Comparison of ENCODE assay signal across 8 cellular contexts in the genomic region with DNA sequence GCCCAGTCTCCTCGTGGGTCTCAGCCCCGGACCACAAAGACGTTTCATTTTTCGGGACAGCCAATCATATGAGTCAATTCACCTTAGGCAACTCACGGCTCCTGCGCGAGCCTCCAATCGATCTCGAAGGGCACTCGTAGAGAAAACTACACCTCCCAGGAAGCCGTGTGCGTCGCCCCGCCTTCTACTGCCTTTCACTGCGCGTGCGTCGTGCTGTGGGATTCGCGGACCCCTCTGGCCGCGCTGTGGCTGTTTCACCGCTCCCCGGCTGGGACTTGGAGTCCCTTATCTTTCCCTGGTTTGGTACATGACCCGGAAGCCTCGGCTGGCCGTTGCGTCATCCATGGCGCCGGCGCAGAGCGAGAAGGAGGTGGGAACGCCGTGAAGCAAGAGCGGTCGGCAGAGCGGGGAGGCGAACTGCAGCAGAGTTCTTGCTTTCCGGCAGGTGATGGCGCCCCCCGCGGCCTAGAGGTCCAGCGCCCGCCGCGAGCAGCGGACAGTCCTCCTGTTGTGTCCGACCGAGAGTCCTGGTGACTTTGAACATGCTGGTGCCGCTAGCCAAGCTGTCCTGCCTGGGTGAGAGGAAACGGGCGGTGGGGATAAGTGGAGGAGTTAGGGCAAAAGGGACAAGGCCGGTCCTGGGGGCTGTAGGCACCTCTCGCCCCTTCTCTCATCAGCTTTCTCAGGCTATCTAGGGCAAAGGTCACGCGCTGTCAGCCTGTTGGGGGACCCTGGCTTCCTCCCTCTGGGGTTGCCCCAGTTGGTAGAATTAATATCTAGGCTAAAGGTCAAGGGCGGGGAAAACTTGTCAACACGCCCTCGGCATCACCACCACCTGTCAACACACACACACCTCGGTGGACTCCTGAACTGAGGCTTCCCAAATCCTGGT. TPM values are rescaled to one million over a fixed set of nuclear protein-coding genes. Genes with fewer than 3 reads are reported as not detected.
DNase-seq lines count a peak whose midpoint lies in the region; TF ChIP-seq lines count a peak whose summit lies in the region.

Gene ETFDH (plus strand): TSS at position 382 of the 892 bp plus-strand sequence. CDS start 161 bp downstream, at position 543.

- peak; percentile 100 for DNase-seq in GM06990 (ENCODE audit: extremely low read depth, insufficient read length)
- peak; percentile 97 for DNase-seq in HFF-Myc (ENCODE audit: extremely low read depth, low read depth)
- peak; percentile 100 for DNase-seq in MV-4-11 (lab: John Stamatoyannopoulos, UW)
- peak; percentile 99 for DNase-seq in SK-N-DZ (ENCODE audit: low spot score)
- DNase-seq in activated naive CD4-positive, alpha-beta T cell treated with anti-CD3 and anti-CD28 coated beads for 36 hours: peak; percentile 97
- peak; percentile 100 for DNase-seq in foreskin melanocyte

- no peaks in the 10 kb centered on the region for H3K9me3 Mint-ChIP-seq in activated naive CD4-positive, alpha-beta T cell treated with anti-CD3 and anti-CD28 coated beads for 36 hours

- CTCF ChIA-PET in activated naive CD4-positive, alpha-beta T cell treated with anti-CD3 and anti-CD28 coated beads for 36 hours (lab: Charles Lee): interaction anchor here (1.3 to 1.7 kb wide), 2 partner anchors 9 to 24 kb away, joined by 3 to 4 read pairs; no protein-coding TSS in a partner anchor

- no peaks in the 10 kb centered on the region for H3K36me3 ChIP-seq in GM06990 (ENCODE audit: control insufficient read depth, insufficient read depth, low read length)
- peaks cover 9% of the 10 kb centered on the region for H3K36me3 ChIP-seq in neuron (ENCODE audit: insufficient read depth, low read length)
- H3K36me3 ChIP-seq in subcutaneous abdominal adipose tissue (ENCODE audit: control insufficient read depth in 5 of 5, insufficient read depth in 5 of 5, low read length in 5 of 5): no peaks in the 10 kb centered on the region

- H2AFZ ChIP-seq in neuron (ENCODE audit: low read depth, low read length): peak within 1 kb of the TSS; percentile 56

- H3K4me3 Mint-ChIP-seq in activated naive CD4-positive, alpha-beta T cell treated with anti-CD3 and anti-CD28 coated beads for 36 hours: peak within 1 kb of the TSS; percentile 96

- H3K9me3 ChIP-seq in neuron (ENCODE audit: low read length) (no peaks in the 10 kb centered on the region), subcutaneous abdominal adipose tissue (ENCODE audit: control insufficient read depth in 5 of 5, low read length in 5 of 5) (no peaks in the 10 kb centered on the region)

- peaks cover 5% of the 10 kb centered on the region for H3K36me3 Mint-ChIP-seq in activated naive CD4-positive, alpha-beta T cell treated with anti-CD3 and anti-CD28 coated beads for 36 hours (ENCODE audit: low read depth)

- H3K4me3 ChIP-seq in GM06990 (replicated peaks; ENCODE audit: low read depth, low read length) (peak within 1 kb of the TSS; percentile 98), HFF-Myc (replicated peaks; ENCODE audit: low read depth, low read length) (peak within 1 kb of the TSS; percentile 82), neuron (ENCODE audit: low read length) (peak within 1 kb of the TSS; percentile 75), subcutaneous abdominal adipose tissue (ENCODE audit: low read depth in 1 of 5, low read length in 5 of 5) (peak within 1 kb of the TSS; percentile 87 to 99 (median 98))

- peak within 1 kb of the TSS; percentile 94 for H3K27ac Mint-ChIP-seq in activated naive CD4-positive, alpha-beta T cell treated with anti-CD3 and anti-CD28 coated beads for 36 hours

- H3K4me1 ChIP-seq in neuron (ENCODE audit: insufficient read depth, low read length) (peaks cover 7% of the 10 kb centered on the region), subcutaneous abdominal adipose tissue (ENCODE audit: control insufficient read depth in 5 of 5, insufficient read depth in 5 of 5, low read length in 5 of 5) (peaks cover 8 to 33% (median 26%) of the 10 kb centered on the region in 5 donors)

- H3K27me3 ChIP-seq in GM06990 (replicated peaks; ENCODE audit: control insufficient read depth, insufficient read depth, low read length) (no peaks in the 10 kb centered on the region), neuron (ENCODE audit: insufficient read depth, low read length) (no peaks in the 10 kb centered on the region), subcutaneous abdominal adipose tissue (ENCODE audit: control insufficient read depth in 5 of 5, insufficient read depth in 4 of 5, low read length in 5 of 5) (peaks cover 0 to 2% (median 0%) of the 10 kb centered on the region in 5 donors)

- peak within 1 kb of the TSS; percentile 86 to 99 (median 97) for H3K9ac ChIP-seq in subcutaneous abdominal adipose tissue (ENCODE audit: low read length in 5 of 5)

- H3K4me1 Mint-ChIP-seq in activated naive CD4-positive, alpha-beta T cell treated with anti-CD3 and anti-CD28 coated beads for 36 hours (ENCODE audit: low read depth): peaks cover 19% of the 10 kb centered on the region

- intact Hi-C loops in activated naive CD4-positive, alpha-beta T cell treated with anti-CD3 and anti-CD28 coated beads for 36 hours (cut with micrococcal nuclease): loop anchor here (1.0 to 5.0 kb wide), 10 partner anchors 51 to 534 kb away; partner anchors contain the start of genes FNIP2, PPID and TMEM144

- H3K27me3 Mint-ChIP-seq in activated naive CD4-positive, alpha-beta T cell treated with anti-CD3 and anti-CD28 coated beads for 36 hours (ENCODE audit: low read depth): no peaks in the 10 kb centered on the region

- peak; percentile 83 for TF ChIP-seq CTCF in GM06990 (IDR thresholded peaks at IDR 0.05; ENCODE audit: insufficient read depth, low read length, poor library complexity, severe bottlenecking)
- TF ChIP-seq CTCF in HFF-Myc (IDR thresholded peaks at IDR 0.05; ENCODE audit: low read depth, low read length, missing control alignments): peak; percentile 60

- H3K27ac ChIP-seq in subcutaneous abdominal adipose tissue (ENCODE audit: low read depth, low read length): peak within 1 kb of the TSS; percentile 99

RNA-seq across cellular contexts. Expression of gene ETFDH, which starts in this region (rescaled TPM):
- 18.6 and 21.3 TPM in 2 replicates for polyA plus RNA-seq in SK-N-DZ (2014; cell fraction: cytosol; rRNA removed)
- polyA plus RNA-seq in SK-N-DZ (2014; cell fraction: nucleus; rRNA removed): 18.4 and 35.6 TPM in 2 replicates
- total RNA-seq in activated naive CD4-positive, alpha-beta T cell treated with anti-CD3 and anti-CD28 coated beads for 36 hours: 10 to 100 TPM; 35.4 to 36.8 TPM

Comparison
In these comparisons a context has a peak if more than half of its experiments do, and no peak if none do; other contexts are left out.
1. Peak in every context shown above with its lines: DNase-seq, H3K4me3 ChIP-seq and H3K27ac ChIP-seq.